Comparison of ENCODE assay signal across 8 cellular contexts in genomic region chr4:90126805-90127204, GRCh38. TPM values are rescaled to one million over a fixed set of nuclear protein-coding genes. Genes with fewer than 3 reads are reported as not detected.
DNase-seq lines count a peak whose midpoint lies in the region; ATAC-seq and TF ChIP-seq lines count a peak whose summit lies in the region.

No MANE protein-coding gene starts in this region.

- TF ChIP-seq CTCF in cardiac muscle cell (IDR thresholded peaks at IDR 0.05; ENCODE audit: low read depth, low read length) (no peak), transverse colon (IDR thresholded peaks at IDR 0.05) (no peak)

- 18 to 21% methylated on average over 6 to 8 of the region's 8 CpGs for WGBS in transverse colon (ENCODE audit: low coverage in 1 of 2), 2 donors

- no peak for TF ChIP-seq EP300 in transverse colon (IDR thresholded peaks at IDR 0.05; ENCODE audit: low read depth)

- DNase-seq in cardiac muscle cell (ENCODE audit: low read depth in 1 of 2, low spot score in 1 of 2) (no peak), left cardiac atrium (no peak), astrocyte of the hippocampus (ENCODE audit: low read depth, low spot score) (peak; percentile 1), memory B cell (ENCODE audit: low spot score in 2 of 2) (no peak), transverse colon (no peak), DMS114 treated with DMSO at 0.1 percent for 48 hours (lab: John Stamatoyannopoulos, UW; ENCODE audit: unreplicated experiment) (no peak), SHP77 treated with DMSO at 0.1 percent for 48 hours (lab: John Stamatoyannopoulos, UW) (no peak), epidermal melanocyte (ENCODE audit: insufficient read length, low spot score) (no peak)

- H3K9me3 ChIP-seq in cardiac muscle cell (ENCODE audit: low read depth): no peaks in the 10 kb centered on the region
- H3K9me3 ChIP-seq in transverse colon: no peaks in the 10 kb centered on the region

- H3K4me1 Mint-ChIP-seq in memory B cell: peaks cover 18% of the 10 kb centered on the region

- H3K4me3 ChIP-seq in cardiac muscle cell: peak overlapping the region; percentile 95
- H3K4me3 ChIP-seq in transverse colon: peak overlapping the region in 3 of 4 donors; percentile 51 to 93 (median 60)

- H3K27ac ChIP-seq in cardiac muscle cell (no peak overlapping the region), transverse colon (peak overlapping the region; percentile 84 to 92 (median 88))

- ATAC-seq in left cardiac atrium (no peak), memory B cell (ENCODE audit: low read depth) (no peak)

- no peaks in the 10 kb centered on the region for H3K36me3 ChIP-seq in cardiac muscle cell
- no peaks in the 10 kb centered on the region for H3K36me3 ChIP-seq in transverse colon

- peak overlapping the region; percentile 91 for H3K27ac Mint-ChIP-seq in memory B cell

- H3K4me3 Mint-ChIP-seq in memory B cell: peak overlapping the region; percentile 91

- in situ Hi-C loops in transverse colon (cut with MboI; ENCODE audit: low pct_ligation_motif_present in 1 of 4, low pct_unique_long_range_greater_than_20kb in 1 of 4, low sequenced_read_pairs in 3 of 4): no loop called here

- H3K4me1 ChIP-seq in cardiac muscle cell (ENCODE audit: low read depth): peaks cover 4% of the 10 kb centered on the region
- H3K4me1 ChIP-seq in transverse colon: peaks cover 0 to 6% (median 3%) of the 10 kb centered on the region in 4 donors

- intact Hi-C loops in left cardiac atrium (cut with DNase I) (loop anchor here in 1 of 2 donors (5.0 kb wide), 1 partner anchor 110 kb away; no protein-coding TSS in a partner anchor), transverse colon (cut with DNase I; ENCODE audit: low total_unique reads) (no loop called here)

- TF ChIP-seq POLR2A in transverse colon (IDR thresholded peaks at IDR 0.05): no peak

- H3K27me3 ChIP-seq in cardiac muscle cell: peaks cover 61% of the 10 kb centered on the region
- H3K27me3 ChIP-seq in transverse colon: no peaks in the 10 kb centered on the region

- no peaks in the 10 kb centered on the region for H3K27me3 Mint-ChIP-seq in memory B cell

- no peaks in the 10 kb centered on the region for H3K9me3 Mint-ChIP-seq in memory B cell

- peaks cover 2% of the 10 kb centered on the region for H3K36me3 Mint-ChIP-seq in memory B cell

RNA-seq across cellular contexts. Expression of gene CCSER1, which starts 0.4 kb away (rescaled TPM):
- total RNA-seq in cardiac muscle cell: 3.3 and 3.6 TPM in 2 replicates
- polyA plus RNA-seq in cardiac muscle cell: 0.10 and 0.77 TPM in 2 replicates
- total RNA-seq in left cardiac atrium: 10 to 100 TPM in 1 of 2 donors, 1 to 10 TPM in 1; 9.6 to 12.3 TPM
- 10 to 100 TPM; 13.3 to 54.6 (median 34.0) TPM for total RNA-seq in transverse colon
